11 cellular contexts compared by ENCODE assay signal in genomic region chr1:203826175-203826574, GRCh38.
"Had no signal": no experiment of that assay in that cellular context is flagged by ENCODE, and none has a peak within 500 bp of the region (broad histone marks: within the 10 kb centered on the region; RNA-seq: fewer than 3 reads in every experiment).

No MANE protein-coding gene starts in this region.

- H3K4me3 Mint-ChIP-seq: HFFc6, IgD-negative memory B cell had no signal

- FAIRE-seq: HepG2 had no signal

- H3K27ac ChIP-seq: GM23248, HL-60, KMS-11 had no signal

- H3K27me3 Mint-ChIP-seq: IgD-negative memory B cell had no signal

- H3K9ac ChIP-seq: GM23248, KMS-11 had no signal

- H3K9me3 Mint-ChIP-seq: HFFc6, IgD-negative memory B cell had no signal

- H3K9me3 ChIP-seq: HAP-1 had no signal

- H3K4me1 ChIP-seq: HAP-1 had no signal

- ATAC-seq: HCT116, HepG2 had no signal

- H3K4me2 ChIP-seq: KMS-11 had no signal

- H3K4me3 ChIP-seq: GM23248, HAP-1 had no signal

- H2AFZ ChIP-seq: GM23248 had no signal

- DNase-seq: GM23248, GOT3, H7, HFFc6, KBM-7 had no signal

- H3K27ac Mint-ChIP-seq: HFFc6 had no signal
